ENCODE assay signal across 8 cellular contexts in genomic region chr3:48440590-48440958, GRCh38. TPM values are rescaled to one million over a fixed set of nuclear protein-coding genes. Genes with fewer than 3 reads are reported as not detected.
DNase-seq lines count a peak whose midpoint lies in the region; TF ChIP-seq lines count a peak whose summit lies in the region.

No MANE protein-coding gene starts in this region.

- peak overlapping the region; percentile 96 for H3K4me3 Mint-ChIP-seq in neural progenitor cell

- peak; percentile 35 for DNase-seq in DMS 273 (lab: John Stamatoyannopoulos, UW; ENCODE audit: unreplicated experiment)
- DNase-seq in DMS 273 treated with DMSO at 0.1 percent for 48 hours (lab: John Stamatoyannopoulos, UW), result no peak
- DNase-seq in RKO (ENCODE audit: low spot score), result peak; percentile 21
- no peak for DNase-seq in epithelial cell of prostate (ENCODE audit: low read depth, low spot score)
- DNase-seq in neural progenitor cell (ENCODE audit: low spot score), result peak; percentile 39
- no peak for DNase-seq in OCI-M2 (lab: John Stamatoyannopoulos, UW; ENCODE audit: unreplicated experiment)
- DNase-seq in MV-4-11 (lab: John Stamatoyannopoulos, UW), result no peak
- DNase-seq in D341Med (ENCODE audit: low spot score), result no peak

- no peaks in the 10 kb centered on the region for H3K9me3 ChIP-seq in neural progenitor cell (ENCODE audit: low read depth)

- peaks cover 53% of the 10 kb centered on the region for H3K79me2 ChIP-seq in neural progenitor cell (ENCODE audit: low read depth)

- peaks cover 16% of the 10 kb centered on the region for H4K20me1 ChIP-seq in neural progenitor cell (ENCODE audit: low read depth)

- H3K27ac Mint-ChIP-seq in neural progenitor cell, result no peak overlapping the region

- H3K4me1 ChIP-seq in neural progenitor cell, result peaks cover 17% of the 10 kb centered on the region

- H3K36me3 ChIP-seq in neural progenitor cell, result no peaks in the 10 kb centered on the region

- no peaks in the 10 kb centered on the region for H3K27me3 ChIP-seq in neural progenitor cell

- H3K4me2 ChIP-seq in neural progenitor cell, result peak overlapping the region; percentile 94

- peak overlapping the region; percentile 71 for H3K4me3 ChIP-seq in neural progenitor cell

- H3K27ac ChIP-seq in epithelial cell of prostate, result peak overlapping the region; percentile 86
- H3K27ac ChIP-seq in neural progenitor cell, result no peak overlapping the region

- H2AFZ ChIP-seq in neural progenitor cell (replicated peaks), result peak overlapping the region; percentile 59

- TF ChIP-seq CTCF in neural progenitor cell (IDR thresholded peaks at IDR 0.05), result no peak

- H3K36me3 Mint-ChIP-seq in neural progenitor cell, result peaks cover 7% of the 10 kb centered on the region

- H3K27me3 Mint-ChIP-seq in neural progenitor cell (ENCODE audit: insufficient read depth, low read depth), result no peaks in the 10 kb centered on the region

- H3K9ac ChIP-seq in neural progenitor cell, result peak overlapping the region; percentile 79

- H3F3A ChIP-seq in neural progenitor cell (ENCODE audit: low read depth), result peaks cover 67% of the 10 kb centered on the region

- peaks cover 20% of the 10 kb centered on the region for H3K4me1 Mint-ChIP-seq in neural progenitor cell

- no peaks in the 10 kb centered on the region for H3K9me3 Mint-ChIP-seq in neural progenitor cell

RNA-seq across cellular contexts. Expression of gene TMA7, which starts 0.5 kb away (rescaled TPM):
- 472 and 510 TPM in 2 replicates for total RNA-seq in neural progenitor cell (ENCODE audit: low replicate concordance)

RNA-seq across cellular contexts. Expression of gene CCDC51, which starts 0.7 kb away (rescaled TPM):
- total RNA-seq in neural progenitor cell (ENCODE audit: low replicate concordance), result 13.9 and 22.0 TPM in 2 replicates

RNA-seq across cellular contexts. Expression of gene ATRIP, which starts 6.0 kb away (rescaled TPM):
- 8.3 and 11.8 TPM in 2 replicates for total RNA-seq in neural progenitor cell (ENCODE audit: low replicate concordance)

RNA-seq across cellular contexts. Expression of gene PLXNB1, which starts 10.7 kb away (rescaled TPM):
- total RNA-seq in neural progenitor cell (ENCODE audit: low replicate concordance), result 53.6 and 142 TPM in 2 replicates

Comparison
In these comparisons a context has a peak if more than half of its experiments do, and no peak if none do; other contexts are left out.
1. DNase-seq: peak in DMS 273 (single experiment), RKO (single experiment) and neural progenitor cell (single experiment); none in DMS 273 treated with DMSO at 0.1 percent for 48 hours (single experiment), epithelial cell of prostate (single experiment), OCI-M2 (single experiment), MV-4-11 (single experiment) and D341Med (single experiment).